ENCODE assay signal across 16 cellular contexts in the genomic region with DNA sequence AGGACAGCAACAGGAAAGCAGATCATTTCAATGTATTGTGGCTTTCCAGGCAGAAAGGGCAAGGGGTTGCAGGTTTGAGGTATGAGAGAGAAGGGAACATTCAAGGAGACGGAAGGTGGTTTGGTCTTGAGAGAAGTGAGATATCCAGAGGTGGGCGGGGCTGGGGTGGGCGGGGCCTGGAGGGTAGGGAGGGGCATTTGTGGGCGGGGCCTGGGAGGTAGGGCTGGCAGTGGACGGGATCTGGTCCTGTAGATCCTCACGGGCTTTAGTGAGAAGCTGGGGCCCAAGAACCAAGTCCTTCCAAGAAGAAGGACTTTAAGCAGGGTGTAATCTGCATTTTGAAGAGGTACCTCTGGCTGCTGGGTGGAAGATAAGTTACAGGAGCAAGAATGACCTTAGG.
"Had no signal": no experiment of that assay in that cellular context is flagged by ENCODE, and none has a peak within 500 bp of the region (broad histone marks: within the 10 kb centered on the region; RNA-seq: fewer than 3 reads in every experiment).

No MANE protein-coding gene starts in this region.

- DNase-seq: activated CD4-positive, alpha-beta T cell treated with anti-CD3 and anti-CD28 coated beads, Interleukin-2, amount 50 U/mL, for 1 hour; activated naive CD4-positive, alpha-beta T cell treated with anti-CD3 and anti-CD28 coated beads, Interleukin-2, amount 50 U/mL, for 16 hours; adrenal gland; body of pancreas; central memory CD4-positive, alpha-beta T cell; cortex of kidney; effector memory CD8-positive, alpha-beta T cell; hypothalamus; stimulated activated CD4-positive, alpha-beta T cell treated with anti-CD3 and anti-CD28 coated beads, Interleukin-2, amount 100 ng/mL, for 24 hours; stimulated activated naive B cell treated with anti-CD40 and anti-IgM and Interleukin-4, amounts not matched to agents 10 μg/mL and 1 μg/mL and 100 μg/mL, for 72 hours; substantia nigra; trophoblast cell had no signal

- H3K9me3 ChIP-seq: adrenal gland, body of pancreas had no signal

- H3K27ac ChIP-seq: adrenal gland, body of pancreas had no signal

- H3K4me3 ChIP-seq: adrenal gland, body of pancreas had no signal

- H3K36me3 ChIP-seq: adrenal gland had no signal

- H3K27ac Mint-ChIP-seq: effector memory CD8-positive, alpha-beta T cell; memory B cell; natural killer cell treated with Interleukin-12 subunit alpha and Interleukin-12 subunit beta and Interleukin-15 and Interleukin-18, amount 100 ng/mL, for 72 hours; stimulated activated naive B cell treated with anti-CD40 and anti-IgM and Interleukin-4, amounts not matched to agents 10 μg/mL and 1 μg/mL and 100 μg/mL, for 72 hours had no signal

- H3K36me3 Mint-ChIP-seq: memory B cell; natural killer cell treated with Interleukin-12 subunit alpha and Interleukin-12 subunit beta and Interleukin-15 and Interleukin-18, amount 100 ng/mL, for 72 hours; stimulated activated naive B cell treated with anti-CD40 and anti-IgM and Interleukin-4, amounts not matched to agents 10 μg/mL and 1 μg/mL and 100 μg/mL, for 72 hours had no signal

- H3K4me1 ChIP-seq: adrenal gland, body of pancreas had no signal

- FAIRE-seq: TTC549 had no signal

- H3K4me3 Mint-ChIP-seq: effector memory CD8-positive, alpha-beta T cell; memory B cell; natural killer cell treated with Interleukin-12 subunit alpha and Interleukin-12 subunit beta and Interleukin-15 and Interleukin-18, amount 100 ng/mL, for 72 hours; stimulated activated naive B cell treated with anti-CD40 and anti-IgM and Interleukin-4, amounts not matched to agents 10 μg/mL and 1 μg/mL and 100 μg/mL, for 72 hours had no signal

- ATAC-seq: body of pancreas; effector memory CD8-positive, alpha-beta T cell; natural killer cell treated with Interleukin-12 subunit alpha and Interleukin-12 subunit beta and Interleukin-15 and Interleukin-18, amount 100 ng/mL, for 72 hours; sciatic nerve; stimulated activated naive B cell treated with anti-CD40 and anti-IgM and Interleukin-4, amounts not matched to agents 10 μg/mL and 1 μg/mL and 100 μg/mL, for 72 hours had no signal

- H3K4me1 Mint-ChIP-seq: memory B cell; stimulated activated naive B cell treated with anti-CD40 and anti-IgM and Interleukin-4, amounts not matched to agents 10 μg/mL and 1 μg/mL and 100 μg/mL, for 72 hours had no signal

- H3K9me3 Mint-ChIP-seq: natural killer cell treated with Interleukin-12 subunit alpha and Interleukin-12 subunit beta and Interleukin-15 and Interleukin-18, amount 100 ng/mL, for 72 hours had no signal

- H3K27me3 ChIP-seq: adrenal gland, body of pancreas had no signal
